Comparison of ENCODE assay signal across 8 cellular contexts in genomic region chr19:3665681-3666544, GRCh38. TPM values are rescaled to one million over a fixed set of nuclear protein-coding genes. Genes with fewer than 3 reads are reported as not detected.
DNase-seq lines count a peak whose midpoint lies in the region; ATAC-seq lines count a peak whose summit lies in the region.

No MANE protein-coding gene starts in this region.

- H3K27me3 ChIP-seq in right cardiac atrium (ENCODE audit: control insufficient read depth, insufficient read depth) = no peaks in the 10 kb centered on the region

- intact Hi-C loops in right cardiac atrium (cut with DNase I) = loop anchor here in 3 of 4 donors (2.0 to 5.0 kb wide), 2 partner anchors 36 to 41 kb away; partner anchors contain the start of gene PIP5K1C (in 2 of the 3)

- no peak overlapping the region for H3K4me3 ChIP-seq in right cardiac atrium (ENCODE audit: low read length)

- H3K27ac ChIP-seq in right cardiac atrium (ENCODE audit: low read length) = no peak overlapping the region

- DNase-seq in AG08396 (ENCODE audit: low spot score) (peak; percentile 88), T follicular helper cell (ENCODE audit: low read depth) (peak; percentile 63), right cardiac atrium (peak; percentile 61 to 91 (median 87)), middle frontal gyrus (ENCODE audit: extremely low spot score, low spot score) (no peak)
- DNase-seq in activated naive CD8-positive, alpha-beta T cell treated with anti-CD3 and anti-CD28 coated beads, Interleukin-2, amount 50 U/mL, for 16 hours (ENCODE audit: low read depth, low spot score) = peak; percentile 57
- DNase-seq in stimulated activated CD4-positive, alpha-beta T cell treated with anti-CD3 and anti-CD28 coated beads, Interleukin-12 subunit alpha, Interleukin-12 subunit beta, amount 100 ng/mL, for 24 hours (ENCODE audit: low read depth in 2 of 2) = peak; percentile 53 to 66

- peak; percentile 48 for ATAC-seq in GM19455 (IDR thresholded peaks at IDR 0.05; ENCODE audit: unreplicated experiment)
- peak; percentile 17 to 30 for ATAC-seq in right cardiac atrium
- ATAC-seq in GM19351 (IDR thresholded peaks at IDR 0.05; ENCODE audit: unreplicated experiment) = no peak

- peaks cover 3% of the 10 kb centered on the region for H3K4me1 ChIP-seq in right cardiac atrium (ENCODE audit: control insufficient read depth, insufficient read depth, low read length)

- H3K9me3 ChIP-seq in right cardiac atrium (ENCODE audit: control insufficient read depth, low read length) = no peaks in the 10 kb centered on the region

- WGBS in right cardiac atrium = 40% methylated on average over 40 of the region's 40 CpGs

RNA-seq across cellular contexts. Expression of gene PIP5K1C, which starts 34.4 kb away (rescaled TPM):
- total RNA-seq in right cardiac atrium = 10 to 100 TPM; 38.8 to 48.3 (median 40.4) TPM
- polyA plus RNA-seq in right cardiac atrium = 31.4 TPM

RNA-seq across cellular contexts. Expression of gene CACTIN, which starts 39.3 kb away (rescaled TPM):
- total RNA-seq in right cardiac atrium = 10 to 100 TPM; 13.8 to 17.8 (median 14.4) TPM
- polyA plus RNA-seq in right cardiac atrium = 13.5 TPM

RNA-seq across cellular contexts. Expression of gene TJP3, which starts 42.3 kb away (rescaled TPM):
- total RNA-seq in right cardiac atrium = not detected
- 0.05 TPM for polyA plus RNA-seq in right cardiac atrium

RNA-seq across cellular contexts. Expression of gene TBXA2R, which starts 59.2 kb away (rescaled TPM):
- 1 to 10 TPM; 1.3 to 2.2 (median 2.0) TPM for total RNA-seq in right cardiac atrium
- polyA plus RNA-seq in right cardiac atrium = 1.8 TPM
